ENCODE assay signal across 2 cellular contexts in genomic region chr2:196640031-196640548, GRCh38.
TF ChIP-seq lines count a peak whose summit lies in the region.

No MANE protein-coding gene starts in this region.

TF ChIP-seq in A549, 52 proteins besides CTCF, POLR2A, EP300 and RAD21 (continued from another document):
- no peak for TF ChIP-seq MAX (IDR thresholded peaks at IDR 0.05)
- TF ChIP-seq HOXB13 (CRISPR knock-in tag; IDR thresholded peaks at IDR 0.05; ENCODE audit: low read depth) = no peak
- no peak for TF ChIP-seq ESRRA (IDR thresholded peaks at IDR 0.05; ENCODE audit: borderline replicate concordance, low read length)
- TF ChIP-seq ZC3H11A (IDR thresholded peaks at IDR 0.05) = no peak
- no peak for TF ChIP-seq ZSCAN20 (CRISPR knock-in tag; IDR thresholded peaks at IDR 0.05)

TF ChIP-seq in GM23338, 12 proteins besides CTCF, POLR2A, EP300 and RAD21 (continued from another document):
- no peak for TF ChIP-seq ZNF462 (CRISPR knock-in tag; IDR thresholded peaks at IDR 0.05)
